In genomic region chr10:30074101-30074500, GRCh38 we compare ENCODE assay signal across 4 cellular contexts. TPM values are rescaled to one million over a fixed set of nuclear protein-coding genes. Genes with fewer than 3 reads are reported as not detected.
"Had no signal": no experiment of that assay in that cellular context is flagged by ENCODE, and none has a peak within 500 bp of the region (broad histone marks: within the 10 kb centered on the region; RNA-seq: fewer than 3 reads in every experiment).

No MANE protein-coding gene starts in this region.

- ATAC-seq: GM12878 had no signal

- DNase-seq: GDM1, GF-D8 had no signal

- H3K4me3 ChIP-seq: GM12878 had no signal

RNA-seq across cellular contexts. Expression of gene JCAD, which starts 14.7 kb away (rescaled TPM):
- total RNA-seq: G401 had no signal
- polyA plus RNA-seq: GM12878 had no signal
